ENCODE assay signal across 8 cellular contexts in the genomic region with DNA sequence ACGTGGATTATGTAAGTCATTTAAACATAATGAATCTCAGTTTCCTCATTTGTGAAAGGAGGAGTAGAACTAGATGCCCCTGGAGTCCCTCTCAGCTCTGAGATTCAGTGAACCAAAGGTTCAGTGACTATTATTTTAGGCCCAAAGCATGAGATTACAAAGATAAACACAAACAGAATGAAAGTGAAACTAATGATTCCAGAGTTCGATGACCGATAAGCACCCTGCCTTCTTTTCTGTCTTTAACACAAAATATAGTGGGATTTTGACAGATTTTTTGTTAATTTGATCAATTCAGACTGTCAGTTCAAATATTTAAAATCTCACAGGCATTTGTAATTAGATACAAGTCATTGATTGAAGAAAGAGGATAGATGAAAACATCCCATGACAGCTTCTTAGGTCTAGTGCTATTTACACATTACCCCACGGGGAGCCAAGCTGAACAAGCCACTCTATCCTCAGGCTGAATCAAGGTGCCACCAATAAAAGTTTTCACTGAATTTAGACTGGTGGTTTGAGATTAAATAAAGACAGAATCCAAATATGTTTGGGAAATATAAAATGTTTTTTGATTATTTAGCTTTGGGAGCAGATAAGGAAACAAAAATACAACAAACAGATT.
DNase-seq lines count a peak whose midpoint lies in the region; ATAC-seq and TF ChIP-seq lines count a peak whose summit lies in the region.

No MANE protein-coding gene starts in this region.

- 25 to 30% methylated on average over 4 of the region's 4 CpGs for WGBS in body of pancreas, 2 donors

- no peaks in the 10 kb centered on the region for H4K20me1 ChIP-seq in Karpas-422 (ENCODE audit: insufficient read depth, low read depth, low read length)

- H3K9ac ChIP-seq in Karpas-422 (ENCODE audit: low read length): no peak overlapping the region

- peak overlapping the region; percentile 38 for H3K27ac ChIP-seq in CD8-positive, alpha-beta memory T cell (ENCODE audit: low read depth, low read length)
- H3K27ac ChIP-seq in body of pancreas: peak overlapping the region in 3 of 4 donors; percentile 2 to 57 (median 29)
- H3K27ac ChIP-seq in naive thymus-derived CD4-positive, alpha-beta T cell (ENCODE audit: low read depth, low read length): peak overlapping the region; percentile 20
- H3K27ac ChIP-seq in Karpas-422 (ENCODE audit: low read length): no peak overlapping the region

- TF ChIP-seq CTCF in body of pancreas (IDR thresholded peaks at IDR 0.05): no peak

- peak overlapping the region; percentile 73 to 96 (median 88) for H3K4me3 Mint-ChIP-seq in CD8-positive, alpha-beta memory T cell
- peak overlapping the region; percentile 76 to 94 (median 86) for H3K4me3 Mint-ChIP-seq in naive thymus-derived CD4-positive, alpha-beta T cell

- peaks cover 13 to 24% (median 22%) of the 10 kb centered on the region in 3 donors for H3K4me1 Mint-ChIP-seq in CD8-positive, alpha-beta memory T cell
- peaks cover 9 to 28% (median 19%) of the 10 kb centered on the region in 7 donors for H3K4me1 Mint-ChIP-seq in naive thymus-derived CD4-positive, alpha-beta T cell

- H3K27ac Mint-ChIP-seq in CD8-positive, alpha-beta memory T cell: peak overlapping the region; percentile 81 to 96 (median 92)
- H3K27ac Mint-ChIP-seq in naive thymus-derived CD4-positive, alpha-beta T cell: peak overlapping the region; percentile 72 to 96 (median 82)

- no peak for TF ChIP-seq POLR2A in body of pancreas (IDR thresholded peaks at IDR 0.05)

- ATAC-seq in GM19395 (IDR thresholded peaks at IDR 0.05; ENCODE audit: unreplicated experiment) (peak; percentile 89), HG03432 (IDR thresholded peaks at IDR 0.05; ENCODE audit: unreplicated experiment) (peak; percentile 78), body of pancreas (no peak)
- peak; percentile 52 for ATAC-seq in naive thymus-derived CD4-positive, alpha-beta T cell

- H3K9me3 ChIP-seq in CD8-positive, alpha-beta memory T cell (ENCODE audit: low read length): no peaks in the 10 kb centered on the region
- H3K9me3 ChIP-seq in body of pancreas: no peaks in the 10 kb centered on the region
- H3K9me3 ChIP-seq in naive thymus-derived CD4-positive, alpha-beta T cell (ENCODE audit: control insufficient read depth in 2 of 3, low read length in 3 of 3): no peaks in the 10 kb centered on the region
- no peaks in the 10 kb centered on the region for H3K9me3 ChIP-seq in Karpas-422 (ENCODE audit: low read length)

- peak in 1 of 5 donors; percentile 21 for DNase-seq in CD8-positive, alpha-beta memory T cell
- DNase-seq in body of pancreas: no peak
- DNase-seq in naive thymus-derived CD4-positive, alpha-beta T cell: peak in 3 of 9 donors; percentile 1 to 21 (median 6)
- no peak for DNase-seq in SKM-1 treated with dmso at 0.1 percent for 144 hours (lab: John Stamatoyannopoulos, UW; ENCODE audit: unreplicated experiment)
- no peak for DNase-seq in head of caudate nucleus
- no peak for DNase-seq in Karpas-422

- H3K27me3 Mint-ChIP-seq in CD8-positive, alpha-beta memory T cell: no peaks in the 10 kb centered on the region
- no peaks in the 10 kb centered on the region for H3K27me3 Mint-ChIP-seq in naive thymus-derived CD4-positive, alpha-beta T cell

- no peaks in the 10 kb centered on the region for H3K79me2 ChIP-seq in Karpas-422 (ENCODE audit: low read length)

- H3K27me3 ChIP-seq in CD8-positive, alpha-beta memory T cell (ENCODE audit: insufficient read depth, low read length, poor library complexity, severe bottlenecking): no peaks in the 10 kb centered on the region
- H3K27me3 ChIP-seq in body of pancreas: no peaks in the 10 kb centered on the region
- no peaks in the 10 kb centered on the region for H3K27me3 ChIP-seq in naive thymus-derived CD4-positive, alpha-beta T cell (ENCODE audit: control insufficient read depth in 2 of 2, insufficient read depth in 2 of 2, low read length in 2 of 2)
- H3K27me3 ChIP-seq in Karpas-422 (ENCODE audit: low read length): no peaks in the 10 kb centered on the region

- peaks cover 0 to 50% (median 13%) of the 10 kb centered on the region in 3 donors for H3K36me3 Mint-ChIP-seq in CD8-positive, alpha-beta memory T cell
- H3K36me3 Mint-ChIP-seq in naive thymus-derived CD4-positive, alpha-beta T cell: peaks cover 2 to 35% (median 29%) of the 10 kb centered on the region in 5 donors

- H3K4me3 ChIP-seq in CD8-positive, alpha-beta memory T cell (ENCODE audit: low read length): peak overlapping the region; percentile 26
- H3K4me3 ChIP-seq in body of pancreas (no peak overlapping the region), Karpas-422 (ENCODE audit: low read length) (no peak overlapping the region)
- peak overlapping the region; percentile 51 for H3K4me3 ChIP-seq in naive thymus-derived CD4-positive, alpha-beta T cell (ENCODE audit: low read length)

- no peaks in the 10 kb centered on the region for H3K9me3 Mint-ChIP-seq in CD8-positive, alpha-beta memory T cell
- H3K9me3 Mint-ChIP-seq in naive thymus-derived CD4-positive, alpha-beta T cell: no peaks in the 10 kb centered on the region

- intact Hi-C loops in body of pancreas (cut with DNase I) (no loop called here), head of caudate nucleus (cut with DNase I) (loop anchor here (5.0 kb wide), 1 partner anchor 63 kb away; a partner anchor contains a TSS)
- intact Hi-C loops in naive thymus-derived CD4-positive, alpha-beta T cell (cut with micrococcal nuclease): loop anchor here in 1 of 2 donors (2.0 kb wide), 1 partner anchor 63 kb away; no protein-coding TSS in a partner anchor

- H3K36me3 ChIP-seq in CD8-positive, alpha-beta memory T cell (ENCODE audit: insufficient read depth, low read length): no peaks in the 10 kb centered on the region
- H3K36me3 ChIP-seq in body of pancreas (replicated peaks in 1 of 2; ENCODE audit: insufficient read depth in 1 of 2, low read depth in 2 of 2) (peaks cover 0 to 12% of the 10 kb centered on the region in 2 donors), Karpas-422 (ENCODE audit: insufficient read depth, low read length) (no peaks in the 10 kb centered on the region)
- peaks cover 0 to 5% (median 4%) of the 10 kb centered on the region in 3 experiments for H3K36me3 ChIP-seq in naive thymus-derived CD4-positive, alpha-beta T cell (ENCODE audit: control insufficient read depth in 2 of 3, insufficient read depth in 3 of 3, low read length in 3 of 3)

- POLR2A ChIA-PET in CD8-positive, alpha-beta memory T cell (lab: Charles Lee): interaction anchor here (0.6 to 1.8 kb wide), 2 partner anchors 63 to 142 kb away, joined by 4 to 8 read pairs; no protein-coding TSS in a partner anchor
- POLR2A ChIA-PET in naive thymus-derived CD4-positive, alpha-beta T cell (lab: Charles Lee): interaction anchor here (1.0 to 1.2 kb wide), 3 partner anchors 10 to 64 kb away, joined by 3 to 4 read pairs (median 4); no protein-coding TSS in a partner anchor

- H3K4me2 ChIP-seq in Karpas-422 (ENCODE audit: low read depth, low read length, poor library complexity, severe bottlenecking): no peak overlapping the region

- peaks cover 5% of the 10 kb centered on the region for H3K4me1 ChIP-seq in CD8-positive, alpha-beta memory T cell (ENCODE audit: insufficient read depth, low read length)
- H3K4me1 ChIP-seq in body of pancreas: no peaks in the 10 kb centered on the region
- peaks cover 6 to 7% of the 10 kb centered on the region in 2 donors for H3K4me1 ChIP-seq in naive thymus-derived CD4-positive, alpha-beta T cell (ENCODE audit: control insufficient read depth in 2 of 2, insufficient read depth in 2 of 2, low read length in 2 of 2)
- H3K4me1 ChIP-seq in Karpas-422 (ENCODE audit: low read length): no peaks in the 10 kb centered on the region

- CTCF ChIA-PET in CD8-positive, alpha-beta memory T cell (lab: Charles Lee): interaction anchor here (0.6 to 3.6 kb wide), 4 partner anchors 10 to 352 kb away, joined by 3 to 20 read pairs (median 6); no protein-coding TSS in a partner anchor
- CTCF ChIA-PET in naive thymus-derived CD4-positive, alpha-beta T cell (lab: Charles Lee): interaction anchor here (0.9 to 1.8 kb wide), 2 partner anchors 258 to 260 kb away, joined by 3 to 9 read pairs; no protein-coding TSS in a partner anchor

- H2AFZ ChIP-seq in Karpas-422 (ENCODE audit: low read length): no peak overlapping the region

- no peaks in the 10 kb centered on the region for H3K9me2 ChIP-seq in Karpas-422 (replicated peaks; ENCODE audit: insufficient read depth, low read length)

Comparison
In these comparisons a context has a peak if more than half of its experiments do, and no peak if none do; other contexts are left out.
1. H3K4me3 ChIP-seq: peak in CD8-positive, alpha-beta memory T cell (single experiment) and naive thymus-derived CD4-positive, alpha-beta T cell (single experiment); none in body of pancreas (0 of 2) and Karpas-422 (single experiment).